8 cellular contexts compared by ENCODE assay signal in the genomic region with DNA sequence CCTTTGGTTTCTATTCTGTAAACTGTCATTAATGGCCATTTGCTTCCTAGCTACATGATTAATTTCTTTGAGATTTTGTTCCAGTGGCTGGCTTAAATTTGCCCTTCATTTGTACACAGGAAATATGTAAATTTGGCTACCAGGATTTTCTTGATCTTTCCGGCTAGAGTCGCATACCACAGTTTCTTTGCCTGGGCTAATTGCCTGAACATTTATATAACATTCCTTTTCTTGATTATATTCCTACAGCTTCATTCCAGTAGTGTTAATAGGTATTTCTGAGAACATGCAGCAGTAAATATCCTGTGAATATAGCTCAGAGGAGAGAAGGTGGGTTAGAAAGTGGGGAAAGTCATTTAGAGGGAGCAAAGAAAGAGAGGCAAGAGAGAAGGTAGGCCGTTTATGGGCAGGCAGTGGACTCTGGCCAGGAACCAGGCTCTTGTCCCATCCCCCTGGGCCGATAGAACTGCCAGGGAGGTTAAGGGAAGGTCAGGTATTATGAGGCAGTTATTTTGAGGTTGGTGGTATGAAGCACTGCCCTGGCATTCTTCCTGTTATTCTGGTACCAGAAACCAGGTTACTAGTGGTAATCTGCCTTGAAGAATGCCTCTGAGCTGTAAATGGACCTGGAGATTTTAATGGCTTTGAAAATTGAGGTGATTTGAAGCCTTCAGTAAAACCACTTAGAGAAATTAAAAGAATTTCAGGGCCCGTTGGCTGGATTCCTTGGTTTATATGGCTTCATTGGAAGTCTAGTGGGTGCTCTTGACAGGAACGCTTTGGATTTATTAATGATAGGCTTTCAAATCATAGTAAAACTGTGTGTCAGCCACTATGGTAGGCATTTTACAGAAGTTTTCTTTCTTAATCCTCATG. TPM values are rescaled to one million over a fixed set of nuclear protein-coding genes. Genes with fewer than 3 reads are reported as not detected.
DNase-seq lines count a peak whose midpoint lies in the region; ATAC-seq and TF ChIP-seq lines count a peak whose summit lies in the region.

No MANE protein-coding gene starts in this region.

- CTCF ChIA-PET in activated CD4-positive, alpha-beta T cell treated with anti-CD3 and anti-CD28 coated beads, Interleukin-2, amount 10 ng/mL, durations not matched to agents 7 days and 5 days (lab: Charles Lee), result interaction anchor here (0.9 to 2.3 kb wide), 5 partner anchors 10 to 108 kb away, joined by 3 to 7 read pairs (median 6); a partner anchor contains a TSS
- CTCF ChIA-PET in activated B cell treated with CpG ODN at 0.5 μM for 24 hours (lab: Charles Lee), result interaction anchor here (0.8 to 1.2 kb wide), 3 partner anchors 42 to 84 kb away, joined by 3 to 4 read pairs (median 3); a partner anchor contains a TSS

- intact Hi-C loops in activated B cell treated with CpG ODN at 0.5 μM for 24 hours (cut with micrococcal nuclease), result no loop called here

- H3K36me3 Mint-ChIP-seq in activated CD4-positive, alpha-beta T cell treated with anti-CD3 and anti-CD28 coated beads, Interleukin-2, amount 10 ng/mL, durations not matched to agents 7 days and 5 days (ENCODE audit: low read depth), result peaks cover 67% of the 10 kb centered on the region
- H3K36me3 Mint-ChIP-seq in activated B cell treated with CpG ODN at 0.5 μM for 24 hours (ENCODE audit: low read depth), result peaks cover 50% of the 10 kb centered on the region
- no peaks in the 10 kb centered on the region for H3K36me3 Mint-ChIP-seq in glutamatergic neuron (ENCODE audit: unreplicated experiment)

- POLR2A ChIA-PET in activated CD4-positive, alpha-beta T cell treated with anti-CD3 and anti-CD28 coated beads, Interleukin-2, amount 10 ng/mL, durations not matched to agents 7 days and 5 days (lab: Charles Lee), result no interaction called here
- POLR2A ChIA-PET in activated B cell treated with CpG ODN at 0.5 μM for 24 hours (lab: Charles Lee), result interaction anchor here (1.6 to 1.8 kb wide), 2 partner anchors 10 to 246 kb away, joined by 4 to 6 read pairs; a partner anchor contains a TSS

- no peaks in the 10 kb centered on the region for H3K9me3 Mint-ChIP-seq in activated CD4-positive, alpha-beta T cell treated with anti-CD3 and anti-CD28 coated beads, Interleukin-2, amount 10 ng/mL, durations not matched to agents 7 days and 5 days
- H3K9me3 Mint-ChIP-seq in activated B cell treated with CpG ODN at 0.5 μM for 24 hours (no peaks in the 10 kb centered on the region), glutamatergic neuron (ENCODE audit: unreplicated experiment) (peaks cover 2% of the 10 kb centered on the region)

- H3K27ac Mint-ChIP-seq in activated CD4-positive, alpha-beta T cell treated with anti-CD3 and anti-CD28 coated beads, Interleukin-2, amount 10 ng/mL, durations not matched to agents 7 days and 5 days, result peak overlapping the region; percentile 81
- H3K27ac Mint-ChIP-seq in activated B cell treated with CpG ODN at 0.5 μM for 24 hours (peak overlapping the region; percentile 77), glutamatergic neuron (ENCODE audit: unreplicated experiment) (no peak overlapping the region)

- DNase-seq in activated CD4-positive, alpha-beta T cell treated with anti-CD3 and anti-CD28 coated beads, Interleukin-2, amount 10 ng/mL, durations not matched to agents 7 days and 5 days, result no peak
- DNase-seq in activated CD4-positive, alpha-beta T cell treated with anti-CD3 and anti-CD28 coated beads for 4 hours, result no peak
- DNase-seq in activated B cell treated with CpG ODN at 0.5 μM for 24 hours (no peak), glutamatergic neuron (no peak), renal cortical epithelial cell (ENCODE audit: low read depth) (peak; percentile 93), NCI-H2081 (lab: John Stamatoyannopoulos, UW) (no peak), NCI-H345 (lab: John Stamatoyannopoulos, UW) (no peak)

- no peaks in the 10 kb centered on the region for H3K27me3 Mint-ChIP-seq in activated CD4-positive, alpha-beta T cell treated with anti-CD3 and anti-CD28 coated beads, Interleukin-2, amount 10 ng/mL, durations not matched to agents 7 days and 5 days
- H3K27me3 Mint-ChIP-seq in activated B cell treated with CpG ODN at 0.5 μM for 24 hours (no peaks in the 10 kb centered on the region), glutamatergic neuron (ENCODE audit: unreplicated experiment) (peaks cover 8% of the 10 kb centered on the region)

- no peak for TF ChIP-seq CTCF in activated B cell treated with CpG ODN at 0.5 μM for 24 hours (IDR thresholded peaks at IDR 0.05)
- no peak for TF ChIP-seq CTCF in glutamatergic neuron (IDR thresholded peaks at IDR 0.05; ENCODE audit: partially characterized antibody, unreplicated experiment)

- H3K4me3 Mint-ChIP-seq in activated CD4-positive, alpha-beta T cell treated with anti-CD3 and anti-CD28 coated beads, Interleukin-2, amount 10 ng/mL, durations not matched to agents 7 days and 5 days, result peak overlapping the region; percentile 97
- H3K4me3 Mint-ChIP-seq in activated B cell treated with CpG ODN at 0.5 μM for 24 hours (peak overlapping the region; percentile 64), glutamatergic neuron (ENCODE audit: unreplicated experiment) (peak overlapping the region; percentile 35)

- ATAC-seq in activated B cell treated with CpG ODN at 0.5 μM for 24 hours (ENCODE audit: low read depth) (no peak), HG02642 (IDR thresholded peaks at IDR 0.05; ENCODE audit: poor library complexity, unreplicated experiment) (no peak)

- H3K4me1 Mint-ChIP-seq in activated CD4-positive, alpha-beta T cell treated with anti-CD3 and anti-CD28 coated beads, Interleukin-2, amount 10 ng/mL, durations not matched to agents 7 days and 5 days, result peaks cover 60% of the 10 kb centered on the region
- H3K4me1 Mint-ChIP-seq in activated B cell treated with CpG ODN at 0.5 μM for 24 hours, result peaks cover 67% of the 10 kb centered on the region
- peaks cover 27% of the 10 kb centered on the region for H3K4me1 Mint-ChIP-seq in glutamatergic neuron (ENCODE audit: low read depth, unreplicated experiment)

RNA-seq across cellular contexts. Expression of a gene that starts 4.4 kb away (rescaled TPM):
- total RNA-seq in activated CD4-positive, alpha-beta T cell treated with anti-CD3 and anti-CD28 coated beads, Interleukin-2, amount 10 ng/mL, durations not matched to agents 7 days and 5 days, result 100 to 1,000 TPM; 191 to 219 TPM
- total RNA-seq in activated B cell treated with CpG ODN at 0.5 μM for 24 hours, result 180 and 200 TPM in 2 replicates
- 188 TPM for total RNA-seq in glutamatergic neuron (ENCODE audit: unreplicated experiment)
- total RNA-seq in renal cortical epithelial cell, result 84.7 and 491 TPM in 2 replicates

RNA-seq across cellular contexts. Expression of a gene that starts 9.6 kb away (rescaled TPM):
- 10 to 100 TPM; 25.5 to 27.9 TPM for total RNA-seq in activated CD4-positive, alpha-beta T cell treated with anti-CD3 and anti-CD28 coated beads, Interleukin-2, amount 10 ng/mL, durations not matched to agents 7 days and 5 days
- total RNA-seq in activated B cell treated with CpG ODN at 0.5 μM for 24 hours (25.3 and 29.5 TPM in 2 replicates), glutamatergic neuron (ENCODE audit: unreplicated experiment) (32.0 TPM), renal cortical epithelial cell (46.6 and 50.0 TPM in 2 replicates)

RNA-seq across cellular contexts. Expression of a gene that starts 42.6 kb away (rescaled TPM):
- total RNA-seq in activated CD4-positive, alpha-beta T cell treated with anti-CD3 and anti-CD28 coated beads, Interleukin-2, amount 10 ng/mL, durations not matched to agents 7 days and 5 days, result 100 to 1,000 TPM; 257 to 297 TPM
- total RNA-seq in activated B cell treated with CpG ODN at 0.5 μM for 24 hours (159 and 180 TPM in 2 replicates), glutamatergic neuron (ENCODE audit: unreplicated experiment) (403 TPM), renal cortical epithelial cell (216 and 417 TPM in 2 replicates)

RNA-seq across cellular contexts. Expression of a gene that starts 42.7 kb away (rescaled TPM):
- 10 to 100 TPM; 60.8 to 64.7 TPM for total RNA-seq in activated CD4-positive, alpha-beta T cell treated with anti-CD3 and anti-CD28 coated beads, Interleukin-2, amount 10 ng/mL, durations not matched to agents 7 days and 5 days
- 77.5 and 78.4 TPM in 2 replicates for total RNA-seq in activated B cell treated with CpG ODN at 0.5 μM for 24 hours
- total RNA-seq in glutamatergic neuron (ENCODE audit: unreplicated experiment), result 29.2 TPM
- total RNA-seq in renal cortical epithelial cell, result 40.3 and 49.2 TPM in 2 replicates

Comparison
In these comparisons a context has a peak if more than half of its experiments do, and no peak if none do; other contexts are left out.
1. H3K4me3 Mint-ChIP-seq: peak in every context shown above with its lines; median percentile 97 in activated CD4-positive, alpha-beta T cell treated with anti-CD3 and anti-CD28 coated beads, Interleukin-2, amount 10 ng/mL, durations not matched to agents 7 days and 5 days; 64 in activated B cell treated with CpG ODN at 0.5 μM for 24 hours; 35 in glutamatergic neuron.